In the genomic region with DNA sequence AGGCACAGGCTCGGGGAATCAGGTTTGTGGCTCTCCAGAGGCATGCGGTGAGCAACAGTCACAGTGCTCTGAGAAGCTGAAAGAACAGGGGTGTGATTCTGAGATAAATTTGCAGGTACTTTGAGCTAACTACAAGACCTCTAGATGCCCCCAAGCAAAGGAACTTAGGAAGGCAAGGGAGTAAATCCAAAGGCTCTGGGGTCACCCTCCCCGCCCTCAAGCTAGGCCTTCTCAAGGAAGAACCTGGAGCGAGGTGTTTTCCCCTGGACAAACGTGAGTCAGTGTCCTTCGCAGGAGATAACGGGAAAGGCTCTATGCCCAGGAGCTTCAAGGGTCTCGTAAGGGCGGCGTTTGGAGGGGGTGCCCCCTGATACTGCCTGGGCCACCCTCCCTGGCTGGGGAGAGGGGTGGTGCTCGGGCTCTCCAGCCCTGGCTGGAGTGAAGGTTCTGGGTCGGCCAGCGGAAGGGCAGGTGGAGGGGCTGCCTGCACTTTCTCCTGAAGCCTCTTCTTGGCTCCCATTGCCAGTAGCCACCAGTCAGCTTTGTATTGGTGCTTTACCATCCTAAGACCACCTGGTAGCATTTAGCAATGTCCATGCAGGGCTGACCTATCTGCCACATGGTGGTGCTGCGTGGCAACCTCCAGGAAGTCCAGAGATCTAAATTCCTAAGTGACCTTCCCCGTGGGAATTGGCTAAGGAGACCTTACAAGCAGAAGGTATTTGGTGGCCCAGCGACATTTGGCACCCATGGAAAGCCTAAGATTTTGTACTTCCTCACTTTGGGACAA, we compare ENCODE assay signal across 10 cellular contexts. TPM values are rescaled to one million over a fixed set of nuclear protein-coding genes. Genes with fewer than 3 reads are reported as not detected.
DNase-seq lines count a peak whose midpoint lies in the region; ATAC-seq and TF ChIP-seq lines count a peak whose summit lies in the region.
"Had no signal": no experiment of that assay in that cellular context is flagged by ENCODE, and none has a peak within 500 bp of the region (broad histone marks: within the 10 kb centered on the region; RNA-seq: fewer than 3 reads in every experiment).

No MANE protein-coding gene starts in this region.

- no peaks in the 10 kb centered on the region for H3K36me3 ChIP-seq in osteoblast (ENCODE audit: insufficient read depth, low read length)
- H3K36me3 ChIP-seq: SJSA1, spleen, thyroid gland had no signal

- peaks cover 7% of the 10 kb centered on the region for H3K4me1 ChIP-seq in osteoblast (ENCODE audit: insufficient read depth, low read length)
- H3K4me1 ChIP-seq: spleen, thyroid gland had no signal

- no peak overlapping the region for H2AFZ ChIP-seq in osteoblast (ENCODE audit: low read length)

- H3K27me3 ChIP-seq in osteoblast (ENCODE audit: insufficient read depth, low read length), result no peaks in the 10 kb centered on the region
- H3K27me3 ChIP-seq: SJSA1, spleen, thyroid gland had no signal

- no peak overlapping the region for H3K27ac ChIP-seq in osteoblast (ENCODE audit: low read depth, low read length)
- H3K27ac ChIP-seq: SJSA1, spleen, thyroid gland had no signal

- intact Hi-C loops in left colon (cut with DNase I, micrococcal nuclease), result no loop called here

- H3K4me3 ChIP-seq in GM12865 (ENCODE audit: low read depth, low read length) (no peak overlapping the region), epithelial cell of esophagus (ENCODE audit: low read length) (no peak overlapping the region), osteoblast (ENCODE audit: insufficient read depth, low read length) (no peak overlapping the region)
- H3K4me3 ChIP-seq: SJSA1, spleen, thyroid gland had no signal

- DNase-seq in GM12865 (ENCODE audit: low read depth) (no peak), NCI-H774 (lab: John Stamatoyannopoulos, UW) (peak; percentile 5), epithelial cell of esophagus (ENCODE audit: low read depth) (peak; percentile 22), osteoblast (ENCODE audit: insufficient read length, low spot score, missing footprints) (no peak), left colon (no peak)
- DNase-seq in activated CD4-positive, alpha-beta T cell treated with anti-CD3 and anti-CD28 coated beads, Interleukin-2, amount 50 U/mL, for 1 hour, result no peak
- DNase-seq: spleen had no signal

- peak; percentile 2 for TF ChIP-seq CTCF in GM12865 (IDR thresholded peaks at IDR 0.05; ENCODE audit: insufficient read depth, low read depth, low read length, missing control alignments)
- TF ChIP-seq CTCF in epithelial cell of esophagus (IDR thresholded peaks at IDR 0.05; ENCODE audit: insufficient read depth, low read depth, low read length, missing control alignments), result peak; percentile 17
- TF ChIP-seq CTCF in osteoblast (IDR thresholded peaks at IDR 0.05; ENCODE audit: extremely low read depth, low read depth, low read length), result peak; percentile 40

- no peaks in the 10 kb centered on the region for H3K9me3 ChIP-seq in osteoblast (ENCODE audit: low read depth, low read length)
- H3K9me3 ChIP-seq: SJSA1, spleen, thyroid gland had no signal

- H3K4me2 ChIP-seq in osteoblast (ENCODE audit: insufficient read depth, low read length), result no peak overlapping the region

- H3K79me2 ChIP-seq in osteoblast (ENCODE audit: insufficient read depth, low read length), result no peaks in the 10 kb centered on the region

- ATAC-seq in left colon (no peak), HG03025 (IDR thresholded peaks at IDR 0.05; ENCODE audit: low FRiP score, unreplicated experiment) (no peak)

- no peaks in the 10 kb centered on the region for H4K20me1 ChIP-seq in osteoblast (ENCODE audit: insufficient read depth, low read length)

RNA-seq across cellular contexts. Expression of gene GPR161, which starts 44.0 kb away (rescaled TPM):
- total RNA-seq in osteoblast, result 13.8 TPM in 2 replicates
- 1 to 10 TPM; 3.4 to 7.2 TPM for total RNA-seq in left colon

Comparison
In these comparisons a context has a peak if more than half of its experiments do, and no peak if none do; other contexts are left out.
1. DNase-seq: peak in NCI-H774 (single experiment) and epithelial cell of esophagus (single experiment); none in GM12865 (single experiment), osteoblast (single experiment), left colon (0 of 2) and activated CD4-positive, alpha-beta T cell treated with anti-CD3 and anti-CD28 coated beads, Interleukin-2, amount 50 U/mL, for 1 hour (single experiment).
2. Peak in every context shown above with its lines, with median percentiles within 50 percentile points of each other: CTCF ChIP-seq.